ENCODE assay signal across 19 cellular contexts in genomic region chr18:76212958-76213357, GRCh38.
DNase-seq lines count a peak whose midpoint lies in the region; TF ChIP-seq lines count a peak whose summit lies in the region.
"Had no signal": no experiment of that assay in that cellular context is flagged by ENCODE, and none has a peak within 500 bp of the region (broad histone marks: within the 10 kb centered on the region; RNA-seq: fewer than 3 reads in every experiment).

No MANE protein-coding gene starts in this region.

- peaks cover 23% of the 10 kb centered on the region for H3K4me1 Mint-ChIP-seq in activated CD4-positive, alpha-beta T cell treated with anti-CD3 and anti-CD28 coated beads, Interleukin-2, amount 10 ng/mL, durations not matched to agents 7 days and 5 days

- H3K27me3 ChIP-seq in BE2C (no peaks in the 10 kb centered on the region), ascending aorta (no peaks in the 10 kb centered on the region)
- H3K27me3 ChIP-seq: thyroid gland had no signal

- H3K27me3 Mint-ChIP-seq in activated CD4-positive, alpha-beta T cell treated with anti-CD3 and anti-CD28 coated beads, Interleukin-2, amount 10 ng/mL, durations not matched to agents 7 days and 5 days = no peaks in the 10 kb centered on the region

- H3K27ac ChIP-seq in OCI-LY7 (ENCODE audit: low read depth, low read length, poor library complexity, severe bottlenecking) = no peak overlapping the region
- no peak overlapping the region for H3K27ac ChIP-seq in ascending aorta
- H3K27ac ChIP-seq: RWPE1, thyroid gland had no signal

- peak; percentile 34 for DNase-seq in activated CD4-positive, alpha-beta T cell treated with anti-CD3 and anti-CD28 coated beads, Interleukin-2, amount 10 ng/mL, durations not matched to agents 7 days and 5 days
- DNase-seq in activated CD4-positive, alpha-beta T cell treated with anti-CD3 and anti-CD28 coated beads for 4 hours = no peak
- DNase-seq in NCI-H187 treated with DMSO at 0.1 percent for 48 hours (lab: John Stamatoyannopoulos, UW) (peak; percentile 84), OCI-LY7 (ENCODE audit: low spot score) (peak; percentile 63), retina (peak; percentile 23), SIG-M5 treated with dmso at 0.1 percent for 504 hours (lab: John Stamatoyannopoulos, UW; ENCODE audit: unreplicated experiment) (no peak), BE2C (no peak), ascending aorta (ENCODE audit: low spot score in 2 of 2) (no peak)
- DNase-seq: ACHN; activated CD4-positive, alpha-beta T cell treated with anti-CD3 and anti-CD28 coated beads, Interleukin-2, amount 50 U/mL, for 48 hours; effector CD8-positive, alpha-beta T cell; foreskin melanocyte; mucosa of descending colon; NCI-H446; posterior cingulate gyrus; stimulated activated CD4-positive, alpha-beta T cell treated with anti-CD3 and anti-CD28 coated beads, Interleukin-15, amount 100 ng/mL, for 24 hours; thyroid gland had no signal

- no peaks in the 10 kb centered on the region for H3K9me2 ChIP-seq in OCI-LY7 (ENCODE audit: insufficient read depth, low read length)

- no peak overlapping the region for H3K4me3 ChIP-seq in OCI-LY7 (ENCODE audit: low read depth, low read length, poor library complexity, severe bottlenecking)
- no peak overlapping the region for H3K4me3 ChIP-seq in BE2C (ENCODE audit: low read depth, low read length)
- no peak overlapping the region for H3K4me3 ChIP-seq in ascending aorta
- H3K4me3 ChIP-seq: mucosa of descending colon, thyroid gland had no signal

- BruUV-seq in OCI-LY7 (replicated peaks; lab: Mats Ljungman, UMichigan) = no TSS peak

- H3K4me1 ChIP-seq in OCI-LY7 (ENCODE audit: insufficient read depth, low read length, poor library complexity, severe bottlenecking) (peaks cover 13% of the 10 kb centered on the region), BE2C (no peaks in the 10 kb centered on the region), ascending aorta (no peaks in the 10 kb centered on the region)
- H3K4me1 ChIP-seq: thyroid gland had no signal

- H3K9me3 ChIP-seq in OCI-LY7 (ENCODE audit: low read length) (no peaks in the 10 kb centered on the region), BE2C (no peaks in the 10 kb centered on the region), ascending aorta (no peaks in the 10 kb centered on the region)
- H3K9me3 ChIP-seq: mucosa of descending colon, thyroid gland had no signal

- H2AFZ ChIP-seq in OCI-LY7 (ENCODE audit: low read length) = peak overlapping the region; percentile 46; the same call in 1 of the 2 replicates

- POLR2A ChIA-PET in activated CD4-positive, alpha-beta T cell treated with anti-CD3 and anti-CD28 coated beads, Interleukin-2, amount 10 ng/mL, durations not matched to agents 7 days and 5 days (lab: Charles Lee) = no interaction called here
- POLR2A ChIA-PET in OCI-LY7 (lab: Charles Lee) = interaction anchor here (0.8 kb wide), 1 partner anchor 1278 kb away, joined by 6 read pairs; no protein-coding TSS in a partner anchor

- peak overlapping the region; percentile 50 for H3K4me2 ChIP-seq in OCI-LY7 (ENCODE audit: low read length)

- no peak overlapping the region for H3K4me3 Mint-ChIP-seq in activated CD4-positive, alpha-beta T cell treated with anti-CD3 and anti-CD28 coated beads, Interleukin-2, amount 10 ng/mL, durations not matched to agents 7 days and 5 days

- no peaks in the 10 kb centered on the region for H3K9me3 Mint-ChIP-seq in activated CD4-positive, alpha-beta T cell treated with anti-CD3 and anti-CD28 coated beads, Interleukin-2, amount 10 ng/mL, durations not matched to agents 7 days and 5 days
- H3K9me3 Mint-ChIP-seq: activated T-helper 2 cell treated with anti-CD3 and anti-CD28 coated beads, Interferon-gamma antibody, Interleukin-2, Interleukin-4, amounts not matched to agents 10 μg/mL and 5 μg/mL and 100 μg/mL, durations not matched to agents 14 hours and 24 hours and 36 hours had no signal

- no peaks in the 10 kb centered on the region for H3K36me3 Mint-ChIP-seq in activated CD4-positive, alpha-beta T cell treated with anti-CD3 and anti-CD28 coated beads, Interleukin-2, amount 10 ng/mL, durations not matched to agents 7 days and 5 days (ENCODE audit: low read depth)

- intact Hi-C loops in OCI-LY7 (cut with micrococcal nuclease; ENCODE audit: unreplicated experiment) = no loop called here
- intact Hi-C loops in ascending aorta (cut with DNase I) = no loop called here

- H3K27ac Mint-ChIP-seq in activated CD4-positive, alpha-beta T cell treated with anti-CD3 and anti-CD28 coated beads, Interleukin-2, amount 10 ng/mL, durations not matched to agents 7 days and 5 days = no peak overlapping the region
- H3K27ac Mint-ChIP-seq: activated T-helper 2 cell treated with anti-CD3 and anti-CD28 coated beads, Interferon-gamma antibody, Interleukin-2, Interleukin-4, amounts not matched to agents 10 μg/mL and 5 μg/mL and 100 μg/mL, durations not matched to agents 14 hours and 24 hours and 36 hours had no signal

- TF ChIP-seq CTCF in OCI-LY7 (conservative IDR thresholded peaks at IDR 0.05; ENCODE audit: low read length) = no peak
- no peak for TF ChIP-seq CTCF in BE2C (IDR thresholded peaks at IDR 0.05; ENCODE audit: low read depth, low read length)
- TF ChIP-seq CTCF in ascending aorta (IDR thresholded peaks at IDR 0.05) = no peak

- CTCF ChIA-PET in activated CD4-positive, alpha-beta T cell treated with anti-CD3 and anti-CD28 coated beads, Interleukin-2, amount 10 ng/mL, durations not matched to agents 7 days and 5 days (lab: Charles Lee) = no interaction called here
- CTCF ChIA-PET in OCI-LY7 (lab: Charles Lee; ENCODE audit: unreplicated experiment) = no interaction called here

- no peaks in the 10 kb centered on the region for H3K36me3 ChIP-seq in OCI-LY7 (ENCODE audit: insufficient read depth, low read length)
- H3K36me3 ChIP-seq in BE2C = no peaks in the 10 kb centered on the region
- no peaks in the 10 kb centered on the region for H3K36me3 ChIP-seq in ascending aorta
- H3K36me3 ChIP-seq: thyroid gland had no signal

- no peaks in the 10 kb centered on the region for H4K20me1 ChIP-seq in OCI-LY7 (ENCODE audit: insufficient read depth, low read length)

- H3K79me2 ChIP-seq in OCI-LY7 (ENCODE audit: insufficient read depth, low read depth, low read length) = no peaks in the 10 kb centered on the region

Comparison
In these comparisons a context has a peak if more than half of its experiments do, and no peak if none do; other contexts are left out.
1. DNase-seq: peak in activated CD4-positive, alpha-beta T cell treated with anti-CD3 and anti-CD28 coated beads, Interleukin-2, amount 10 ng/mL, durations not matched to agents 7 days and 5 days (single experiment), NCI-H187 treated with DMSO at 0.1 percent for 48 hours (single experiment), OCI-LY7 (single experiment) and retina (single experiment); none in activated CD4-positive, alpha-beta T cell treated with anti-CD3 and anti-CD28 coated beads for 4 hours (0 of 2), SIG-M5 treated with dmso at 0.1 percent for 504 hours (single experiment), BE2C (single experiment) and ascending aorta (0 of 2).